Comparison of ENCODE assay signal across 17 cellular contexts in the genomic region with DNA sequence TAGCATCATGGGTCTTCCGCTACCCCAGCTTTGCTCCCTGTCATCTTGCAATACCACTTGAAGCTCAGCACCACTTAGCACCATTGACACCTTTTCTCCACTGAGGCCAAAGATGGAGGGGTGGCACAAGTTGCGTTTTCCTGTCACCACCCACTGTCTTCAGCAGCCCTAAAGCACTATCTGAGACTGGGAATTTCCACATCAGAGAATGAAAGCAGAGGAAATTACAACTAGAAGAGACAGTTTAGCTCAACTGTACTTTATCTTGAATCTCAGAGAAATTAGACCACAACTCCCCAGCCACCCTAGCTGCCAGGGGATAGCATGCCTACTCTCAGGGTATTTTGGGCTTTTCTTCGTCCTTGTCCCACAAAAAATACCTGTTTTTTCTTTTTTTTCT.
DNase-seq lines count a peak whose midpoint lies in the region; ATAC-seq, FAIRE-seq and TF ChIP-seq lines count a peak whose summit lies in the region.
"Had no signal": no experiment of that assay in that cellular context is flagged by ENCODE, and none has a peak within 500 bp of the region (broad histone marks: within the 10 kb centered on the region; RNA-seq: fewer than 3 reads in every experiment).

No MANE protein-coding gene starts in this region.

- ATAC-seq in activated CD4-positive, alpha-beta T cell treated with anti-CD3 and anti-CD28 coated beads for 36 hours: no peak
- ATAC-seq in CD8-positive, alpha-beta T cell: peak; percentile 51
- peak; percentile 85 for ATAC-seq in effector memory CD8-positive, alpha-beta T cell (replicated peaks)

- no peak for TF ChIP-seq CTCF in CD8-positive, alpha-beta T cell (IDR thresholded peaks at IDR 0.05)
- TF ChIP-seq CTCF in colonic mucosa (IDR thresholded peaks at IDR 0.05): no peak

- H3K4me3 ChIP-seq in CD8-positive, alpha-beta T cell (ENCODE audit: low read depth, low read length): no peak overlapping the region
- no peak overlapping the region for H3K4me3 ChIP-seq in colonic mucosa
- H3K4me3 ChIP-seq in small intestine (ENCODE audit: low read depth in 1 of 2, low read length in 2 of 2): no peak overlapping the region
- H3K4me3 ChIP-seq: GM23248 had no signal

- H3K27ac ChIP-seq in CD8-positive, alpha-beta T cell (ENCODE audit: low read depth, low read length): no peak overlapping the region
- H3K27ac ChIP-seq in colonic mucosa: no peak overlapping the region
- no peak overlapping the region for H3K27ac ChIP-seq in small intestine (ENCODE audit: low read depth in 1 of 2, low read length in 1 of 2)
- H3K27ac ChIP-seq: C4-2B, GM23248 had no signal

- no peak for FAIRE-seq in small intestine (lab: Jason Lieb, UNC)
- FAIRE-seq: GM12892, RCC 7860 had no signal

- no peaks in the 10 kb centered on the region for H3K9me3 ChIP-seq in CD8-positive, alpha-beta T cell (ENCODE audit: low read length)
- no peaks in the 10 kb centered on the region for H3K9me3 ChIP-seq in colonic mucosa
- no peaks in the 10 kb centered on the region for H3K9me3 ChIP-seq in small intestine (ENCODE audit: control insufficient read depth, low read depth)

- no peak overlapping the region for H3K4me3 Mint-ChIP-seq in activated CD4-positive, alpha-beta T cell treated with anti-CD3 and anti-CD28 coated beads for 36 hours
- no peak overlapping the region for H3K4me3 Mint-ChIP-seq in CD8-positive, alpha-beta T cell
- H3K4me3 Mint-ChIP-seq in effector memory CD8-positive, alpha-beta T cell: peak overlapping the region in 1 of 2 donors; percentile 5

- H3K36me3 ChIP-seq in CD8-positive, alpha-beta T cell (ENCODE audit: insufficient read depth, low read length): no peaks in the 10 kb centered on the region
- H3K36me3 ChIP-seq in colonic mucosa (no peaks in the 10 kb centered on the region), small intestine (ENCODE audit: control insufficient read depth in 2 of 2, insufficient read depth in 2 of 2, low read length in 2 of 2) (no peaks in the 10 kb centered on the region)

- H3K9ac ChIP-seq in colonic mucosa (ENCODE audit: low read depth in 2 of 2, low read length in 2 of 2): no peak overlapping the region
- H3K9ac ChIP-seq: GM23248 had no signal

- CTCF ChIA-PET in activated CD4-positive, alpha-beta T cell treated with anti-CD3 and anti-CD28 coated beads for 36 hours (lab: Charles Lee): interaction anchor here (2.7 to 5.2 kb wide), 2 partner anchors 14 to 81 kb away, joined by 8 to 47 read pairs; no protein-coding TSS in a partner anchor
- CTCF ChIA-PET in CD8-positive, alpha-beta T cell (lab: Charles Lee): interaction anchor here (5.8 kb wide), 1 partner anchor 13 kb away, joined by 27 read pairs; no protein-coding TSS in a partner anchor

- H3K4me1 ChIP-seq in CD8-positive, alpha-beta T cell (ENCODE audit: insufficient read depth, low read length): no peaks in the 10 kb centered on the region
- no peaks in the 10 kb centered on the region for H3K4me1 ChIP-seq in colonic mucosa
- no peaks in the 10 kb centered on the region for H3K4me1 ChIP-seq in small intestine (ENCODE audit: control insufficient read depth in 2 of 2, insufficient read depth in 1 of 2, low read depth in 1 of 2, low read length in 1 of 2)

- H3K27me3 Mint-ChIP-seq in activated CD4-positive, alpha-beta T cell treated with anti-CD3 and anti-CD28 coated beads for 36 hours: peaks cover 6% of the 10 kb centered on the region
- no peaks in the 10 kb centered on the region for H3K27me3 Mint-ChIP-seq in CD8-positive, alpha-beta T cell (ENCODE audit: low read depth)
- H3K27me3 Mint-ChIP-seq in effector memory CD8-positive, alpha-beta T cell: peaks cover 10 to 13% of the 10 kb centered on the region in 2 donors

- intact Hi-C loops in activated CD4-positive, alpha-beta T cell treated with anti-CD3 and anti-CD28 coated beads for 36 hours (cut with DNase I, micrococcal nuclease): no loop called here
- intact Hi-C loops in CD8-positive, alpha-beta T cell (cut with DNase I, micrococcal nuclease): no loop called here
- intact Hi-C loops in colonic mucosa (cut with DNase I): no loop called here

- 57 to 76% (median 67%) methylated on average over 3 of the region's 3 CpGs for WGBS in small intestine, 3 donors

- POLR2A ChIA-PET in activated CD4-positive, alpha-beta T cell treated with anti-CD3 and anti-CD28 coated beads for 36 hours (lab: Charles Lee): interaction anchor here (0.9 kb wide), 1 partner anchor 129 kb away, joined by 3 read pairs; no protein-coding TSS in a partner anchor
- POLR2A ChIA-PET in CD8-positive, alpha-beta T cell (lab: Charles Lee): no interaction called here

- peak overlapping the region; percentile 59 for H3K27ac Mint-ChIP-seq in activated CD4-positive, alpha-beta T cell treated with anti-CD3 and anti-CD28 coated beads for 36 hours
- peak overlapping the region; percentile 55 for H3K27ac Mint-ChIP-seq in CD8-positive, alpha-beta T cell
- peak overlapping the region; percentile 6 to 70 for H3K27ac Mint-ChIP-seq in effector memory CD8-positive, alpha-beta T cell
- H3K27ac Mint-ChIP-seq: IgD-negative memory B cell had no signal

- H3K4me1 Mint-ChIP-seq in activated CD4-positive, alpha-beta T cell treated with anti-CD3 and anti-CD28 coated beads for 36 hours: peaks cover 39% of the 10 kb centered on the region
- peaks cover 4% of the 10 kb centered on the region for H3K4me1 Mint-ChIP-seq in CD8-positive, alpha-beta T cell (ENCODE audit: low read depth)
- peaks cover 6 to 14% of the 10 kb centered on the region in 2 donors for H3K4me1 Mint-ChIP-seq in effector memory CD8-positive, alpha-beta T cell (ENCODE audit: low read depth in 2 of 2)

- no peak for DNase-seq in activated CD4-positive, alpha-beta T cell treated with anti-CD3 and anti-CD28 coated beads for 36 hours
- no peak for DNase-seq in activated CD4-positive, alpha-beta T cell treated with anti-CD3 and anti-CD28 coated beads, Interleukin-2, amount 50 U/mL, for 48 hours
- peak in 1 of 7 experiments; percentile 15 for DNase-seq in CD8-positive, alpha-beta T cell
- DNase-seq in OCI-M1 (lab: John Stamatoyannopoulos, UW): peak; percentile 27
- DNase-seq in effector memory CD8-positive, alpha-beta T cell: peak in 1 of 3 experiments; percentile 4
- no peak for DNase-seq in DMS79 (lab: John Stamatoyannopoulos, UW)
- no peak for DNase-seq in colonic mucosa
- DNase-seq in small intestine: no peak
- DNase-seq: COR-L47, GM23248, NCI-H1436, NCI-H2029 treated with DMSO at 0.1 percent for 48 hours, NCI-H510A treated with DMSO at 0.1 percent for 48 hours had no signal

- H3K9me3 Mint-ChIP-seq in activated CD4-positive, alpha-beta T cell treated with anti-CD3 and anti-CD28 coated beads for 36 hours (ENCODE audit: low read depth): no peaks in the 10 kb centered on the region
- no peaks in the 10 kb centered on the region for H3K9me3 Mint-ChIP-seq in CD8-positive, alpha-beta T cell
- no peaks in the 10 kb centered on the region for H3K9me3 Mint-ChIP-seq in effector memory CD8-positive, alpha-beta T cell
- H3K9me3 Mint-ChIP-seq: IgD-negative memory B cell had no signal

- no peaks in the 10 kb centered on the region for H3K36me3 Mint-ChIP-seq in activated CD4-positive, alpha-beta T cell treated with anti-CD3 and anti-CD28 coated beads for 36 hours (ENCODE audit: low read depth)
- no peaks in the 10 kb centered on the region for H3K36me3 Mint-ChIP-seq in CD8-positive, alpha-beta T cell
- no peaks in the 10 kb centered on the region for H3K36me3 Mint-ChIP-seq in effector memory CD8-positive, alpha-beta T cell (ENCODE audit: insufficient read depth)
- H3K36me3 Mint-ChIP-seq: IgD-negative memory B cell had no signal

- H3K27me3 ChIP-seq in CD8-positive, alpha-beta T cell (ENCODE audit: insufficient read depth, low read length): no peaks in the 10 kb centered on the region
- H3K27me3 ChIP-seq in colonic mucosa: no peaks in the 10 kb centered on the region
- no peaks in the 10 kb centered on the region for H3K27me3 ChIP-seq in small intestine (ENCODE audit: control insufficient read depth in 2 of 2, insufficient read depth in 2 of 2, low read length in 2 of 2)
